In the genomic region with DNA sequence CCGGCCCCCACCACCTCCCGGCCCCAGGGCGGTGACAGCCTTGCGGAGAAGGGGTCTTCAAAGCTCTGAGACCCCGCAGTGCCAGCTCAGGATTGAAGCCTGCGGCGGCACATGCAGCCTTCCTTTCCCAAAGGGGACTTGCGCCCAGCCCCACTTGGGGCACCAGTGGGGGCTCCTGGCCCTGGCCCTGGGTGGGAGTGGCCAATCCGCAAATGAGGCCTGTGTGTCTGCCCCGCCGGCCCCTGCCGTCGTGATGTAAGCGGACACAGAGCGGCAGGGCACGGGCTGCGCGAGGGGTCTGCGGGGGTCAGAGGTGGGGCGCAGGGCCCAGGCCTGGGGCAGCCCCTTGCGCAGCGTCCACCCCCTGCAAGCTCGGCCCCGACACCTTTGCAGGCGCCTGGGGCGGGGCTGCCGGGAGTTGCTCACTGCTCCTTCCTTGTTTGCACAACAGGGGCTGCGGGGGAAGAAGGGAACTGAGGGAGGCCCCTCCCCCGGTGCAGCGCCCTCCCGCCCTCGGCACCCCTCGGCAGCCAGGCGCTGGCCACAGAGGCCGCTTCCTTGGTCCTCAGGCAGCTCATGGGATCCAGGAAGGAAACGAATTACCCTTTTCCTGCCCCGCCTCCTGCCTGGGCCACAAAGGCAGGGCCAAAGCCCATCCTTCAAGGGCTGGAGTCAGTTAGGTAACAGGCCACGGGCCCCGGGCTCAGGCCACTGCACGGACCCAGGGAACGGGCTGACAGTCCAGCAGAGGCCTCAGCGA, we compare ENCODE assay signal across 1 cellular context.
TF ChIP-seq lines count a peak whose summit lies in the region.

No MANE protein-coding gene starts in this region.

TF ChIP-seq in HepG2, 621 proteins besides CTCF, POLR2A, EP300 and RAD21 (continued from another document and continues in another):
- TF ChIP-seq, protein P1, sequence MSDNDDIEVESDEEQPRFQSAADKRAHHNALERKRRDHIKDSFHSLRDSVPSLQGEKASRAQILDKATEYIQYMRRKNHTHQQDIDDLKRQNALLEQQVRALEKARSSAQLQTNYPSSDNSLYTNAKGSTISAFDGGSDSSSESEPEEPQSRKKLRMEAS (IDR thresholded peaks at IDR 0.05), result no peak; the same call in 1 of the 2 replicates
- peak; percentile 69; the same call in 1 of the 2 replicates for TF ChIP-seq ZNF329 (CRISPR knock-in tag; IDR thresholded peaks at IDR 0.05; ENCODE audit: low read depth)
- no peak; the same call in 1 of the 2 replicates for TF ChIP-seq SATB2 (CRISPR knock-in tag; IDR thresholded peaks at IDR 0.05)
- TF ChIP-seq DMAP1 (CRISPR knock-in tag; IDR thresholded peaks at IDR 0.05), result peak; percentile 69
- TF ChIP-seq ASH2L (IDR thresholded peaks at IDR 0.05; ENCODE audit: insufficient read length, low read depth, low read length), result peak; percentile 60
- peak; percentile 90 for TF ChIP-seq KDM3A (CRISPR knock-in tag; IDR thresholded peaks at IDR 0.05; ENCODE audit: low read depth)
- peak; percentile 55 for TF ChIP-seq NRL (CRISPR knock-in tag; IDR thresholded peaks at IDR 0.05; ENCODE audit: borderline replicate concordance)
- TF ChIP-seq, protein P2, sequence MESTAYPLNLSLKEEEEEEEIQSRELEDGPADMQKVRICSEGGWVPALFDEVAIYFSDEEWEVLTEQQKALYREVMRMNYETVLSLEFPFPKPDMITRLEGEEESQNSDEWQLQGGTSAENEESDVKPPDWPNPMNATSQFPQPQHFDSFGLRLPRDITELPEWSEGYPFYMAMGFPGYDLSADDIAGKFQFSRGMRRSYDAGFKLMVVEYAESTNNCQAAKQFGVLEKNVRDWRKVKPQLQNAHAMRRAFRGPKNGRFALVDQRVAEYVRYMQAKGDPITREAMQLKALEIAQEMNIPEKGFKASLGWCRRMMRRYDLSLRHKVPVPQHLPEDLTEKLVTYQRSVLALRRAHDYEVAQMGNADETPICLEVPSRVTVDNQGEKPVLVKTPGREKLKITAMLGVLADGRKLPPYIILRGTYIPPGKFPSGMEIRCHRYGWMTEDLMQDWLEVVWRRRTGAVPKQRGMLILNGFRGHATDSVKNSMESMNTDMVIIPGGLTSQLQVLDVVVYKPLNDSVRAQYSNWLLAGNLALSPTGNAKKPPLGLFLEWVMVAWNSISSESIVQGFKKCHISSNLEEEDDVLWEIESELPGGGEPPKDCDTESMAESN (CRISPR knock-in tag; conservative IDR thresholded peaks at IDR 0.05), result peak; percentile 71; the same call in 1 of the 2 replicates
- TF ChIP-seq, protein P3, sequence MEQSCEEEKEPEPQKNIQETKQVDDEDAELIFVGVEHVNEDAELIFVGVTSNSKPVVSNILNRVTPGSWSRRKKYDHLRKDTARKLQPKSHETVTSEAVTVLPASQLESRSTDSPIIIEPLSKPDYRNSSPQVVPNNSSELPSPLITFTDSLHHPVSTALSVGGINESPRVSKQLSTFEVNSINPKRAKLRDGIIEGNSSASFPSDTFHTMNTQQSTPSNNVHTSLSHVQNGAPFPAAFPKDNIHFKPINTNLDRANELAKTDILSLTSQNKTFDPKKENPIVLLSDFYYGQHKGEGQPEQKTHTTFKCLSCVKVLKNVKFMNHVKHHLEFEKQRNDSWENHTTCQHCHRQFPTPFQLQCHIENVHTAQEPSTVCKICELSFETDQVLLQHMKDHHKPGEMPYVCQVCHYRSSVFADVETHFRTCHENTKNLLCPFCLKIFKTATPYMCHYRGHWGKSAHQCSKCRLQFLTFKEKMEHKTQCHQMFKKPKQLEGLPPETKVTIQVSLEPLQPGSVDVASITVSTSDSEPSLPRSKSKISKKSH (CRISPR knock-in tag; IDR thresholded peaks at IDR 0.05; ENCODE audit: borderline replicate concordance), result no peak; the same call in none of the 2 replicates
- TF ChIP-seq SSRP1 (CRISPR knock-in tag; IDR thresholded peaks at IDR 0.05), result no peak
- TF ChIP-seq, protein P4, sequence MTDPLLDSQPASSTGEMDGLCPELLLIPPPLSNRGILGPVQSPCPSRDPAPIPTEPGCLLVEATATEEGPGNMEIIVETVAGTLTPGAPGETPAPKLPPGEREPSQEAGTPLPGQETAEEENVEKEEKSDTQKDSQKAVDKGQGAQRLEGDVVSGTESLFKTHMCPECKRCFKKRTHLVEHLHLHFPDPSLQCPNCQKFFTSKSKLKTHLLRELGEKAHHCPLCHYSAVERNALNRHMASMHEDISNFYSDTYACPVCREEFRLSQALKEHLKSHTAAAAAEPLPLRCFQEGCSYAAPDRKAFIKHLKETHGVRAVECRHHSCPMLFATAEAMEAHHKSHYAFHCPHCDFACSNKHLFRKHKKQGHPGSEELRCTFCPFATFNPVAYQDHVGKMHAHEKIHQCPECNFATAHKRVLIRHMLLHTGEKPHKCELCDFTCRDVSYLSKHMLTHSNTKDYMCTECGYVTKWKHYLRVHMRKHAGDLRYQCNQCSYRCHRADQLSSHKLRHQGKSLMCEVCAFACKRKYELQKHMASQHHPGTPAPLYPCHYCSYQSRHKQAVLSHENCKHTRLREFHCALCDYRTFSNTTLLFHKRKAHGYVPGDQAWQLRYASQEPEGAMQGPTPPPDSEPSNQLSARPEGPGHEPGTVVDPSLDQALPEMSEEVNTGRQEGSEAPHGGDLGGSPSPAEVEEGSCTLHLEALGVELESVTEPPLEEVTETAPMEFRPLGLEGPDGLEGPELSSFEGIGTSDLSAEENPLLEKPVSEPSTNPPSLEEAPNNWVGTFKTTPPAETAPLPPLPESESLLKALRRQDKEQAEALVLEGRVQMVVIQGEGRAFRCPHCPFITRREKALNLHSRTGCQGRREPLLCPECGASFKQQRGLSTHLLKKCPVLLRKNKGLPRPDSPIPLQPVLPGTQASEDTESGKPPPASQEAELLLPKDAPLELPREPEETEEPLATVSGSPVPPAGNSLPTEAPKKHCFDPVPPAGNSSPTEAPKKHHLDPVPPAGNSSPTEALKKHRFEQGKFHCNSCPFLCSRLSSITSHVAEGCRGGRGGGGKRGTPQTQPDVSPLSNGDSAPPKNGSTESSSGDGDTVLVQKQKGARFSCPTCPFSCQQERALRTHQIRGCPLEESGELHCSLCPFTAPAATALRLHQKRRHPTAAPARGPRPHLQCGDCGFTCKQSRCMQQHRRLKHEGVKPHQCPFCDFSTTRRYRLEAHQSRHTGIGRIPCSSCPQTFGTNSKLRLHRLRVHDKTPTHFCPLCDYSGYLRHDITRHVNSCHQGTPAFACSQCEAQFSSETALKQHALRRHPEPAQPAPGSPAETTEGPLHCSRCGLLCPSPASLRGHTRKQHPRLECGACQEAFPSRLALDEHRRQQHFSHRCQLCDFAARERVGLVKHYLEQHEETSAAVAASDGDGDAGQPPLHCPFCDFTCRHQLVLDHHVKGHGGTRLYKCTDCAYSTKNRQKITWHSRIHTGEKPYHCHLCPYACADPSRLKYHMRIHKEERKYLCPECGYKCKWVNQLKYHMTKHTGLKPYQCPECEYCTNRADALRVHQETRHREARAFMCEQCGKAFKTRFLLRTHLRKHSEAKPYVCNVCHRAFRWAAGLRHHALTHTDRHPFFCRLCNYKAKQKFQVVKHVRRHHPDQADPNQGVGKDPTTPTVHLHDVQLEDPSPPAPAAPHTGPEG (CRISPR knock-in tag; IDR thresholded peaks at IDR 0.05), result no peak
- peak; percentile 68; the same call in 1 of the 2 replicates for TF ChIP-seq ZNF670 (CRISPR knock-in tag; IDR thresholded peaks at IDR 0.05; ENCODE audit: borderline replicate concordance)
- no peak for TF ChIP-seq BRCA1 (CRISPR knock-in tag; IDR thresholded peaks at IDR 0.05)
- TF ChIP-seq, protein P5, sequence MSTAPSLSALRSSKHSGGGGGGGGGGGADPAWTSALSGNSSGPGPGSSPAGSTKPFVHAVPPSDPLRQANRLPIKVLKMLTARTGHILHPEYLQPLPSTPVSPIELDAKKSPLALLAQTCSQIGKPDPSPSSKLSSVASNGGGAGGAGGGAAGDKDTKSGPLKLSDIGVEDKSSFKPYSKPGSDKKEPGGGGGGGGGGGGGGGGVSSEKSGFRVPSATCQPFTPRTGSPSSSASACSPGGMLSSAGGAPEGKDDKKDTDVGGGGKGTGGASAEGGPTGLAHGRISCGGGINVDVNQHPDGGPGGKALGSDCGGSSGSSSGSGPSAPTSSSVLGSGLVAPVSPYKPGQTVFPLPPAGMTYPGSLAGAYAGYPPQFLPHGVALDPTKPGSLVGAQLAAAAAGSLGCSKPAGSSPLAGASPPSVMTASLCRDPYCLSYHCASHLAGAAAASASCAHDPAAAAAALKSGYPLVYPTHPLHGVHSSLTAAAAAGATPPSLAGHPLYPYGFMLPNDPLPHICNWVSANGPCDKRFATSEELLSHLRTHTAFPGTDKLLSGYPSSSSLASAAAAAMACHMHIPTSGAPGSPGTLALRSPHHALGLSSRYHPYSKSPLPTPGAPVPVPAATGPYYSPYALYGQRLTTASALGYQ (CRISPR knock-in tag; IDR thresholded peaks at IDR 0.05), result peak; percentile 82; the same call in 1 of the 2 replicates
- peak; percentile 33; the same call in 1 of the 2 replicates for TF ChIP-seq ZNF230 (CRISPR knock-in tag; IDR thresholded peaks at IDR 0.05)
- TF ChIP-seq, protein P6, sequence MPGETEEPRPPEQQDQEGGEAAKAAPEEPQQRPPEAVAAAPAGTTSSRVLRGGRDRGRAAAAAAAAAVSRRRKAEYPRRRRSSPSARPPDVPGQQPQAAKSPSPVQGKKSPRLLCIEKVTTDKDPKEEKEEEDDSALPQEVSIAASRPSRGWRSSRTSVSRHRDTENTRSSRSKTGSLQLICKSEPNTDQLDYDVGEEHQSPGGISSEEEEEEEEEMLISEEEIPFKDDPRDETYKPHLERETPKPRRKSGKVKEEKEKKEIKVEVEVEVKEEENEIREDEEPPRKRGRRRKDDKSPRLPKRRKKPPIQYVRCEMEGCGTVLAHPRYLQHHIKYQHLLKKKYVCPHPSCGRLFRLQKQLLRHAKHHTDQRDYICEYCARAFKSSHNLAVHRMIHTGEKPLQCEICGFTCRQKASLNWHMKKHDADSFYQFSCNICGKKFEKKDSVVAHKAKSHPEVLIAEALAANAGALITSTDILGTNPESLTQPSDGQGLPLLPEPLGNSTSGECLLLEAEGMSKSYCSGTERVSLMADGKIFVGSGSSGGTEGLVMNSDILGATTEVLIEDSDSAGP (CRISPR knock-in tag; IDR thresholded peaks at IDR 0.05; ENCODE audit: borderline replicate concordance), result peak; percentile 95; the same call in 1 of the 2 replicates
- TF ChIP-seq, protein P7, sequence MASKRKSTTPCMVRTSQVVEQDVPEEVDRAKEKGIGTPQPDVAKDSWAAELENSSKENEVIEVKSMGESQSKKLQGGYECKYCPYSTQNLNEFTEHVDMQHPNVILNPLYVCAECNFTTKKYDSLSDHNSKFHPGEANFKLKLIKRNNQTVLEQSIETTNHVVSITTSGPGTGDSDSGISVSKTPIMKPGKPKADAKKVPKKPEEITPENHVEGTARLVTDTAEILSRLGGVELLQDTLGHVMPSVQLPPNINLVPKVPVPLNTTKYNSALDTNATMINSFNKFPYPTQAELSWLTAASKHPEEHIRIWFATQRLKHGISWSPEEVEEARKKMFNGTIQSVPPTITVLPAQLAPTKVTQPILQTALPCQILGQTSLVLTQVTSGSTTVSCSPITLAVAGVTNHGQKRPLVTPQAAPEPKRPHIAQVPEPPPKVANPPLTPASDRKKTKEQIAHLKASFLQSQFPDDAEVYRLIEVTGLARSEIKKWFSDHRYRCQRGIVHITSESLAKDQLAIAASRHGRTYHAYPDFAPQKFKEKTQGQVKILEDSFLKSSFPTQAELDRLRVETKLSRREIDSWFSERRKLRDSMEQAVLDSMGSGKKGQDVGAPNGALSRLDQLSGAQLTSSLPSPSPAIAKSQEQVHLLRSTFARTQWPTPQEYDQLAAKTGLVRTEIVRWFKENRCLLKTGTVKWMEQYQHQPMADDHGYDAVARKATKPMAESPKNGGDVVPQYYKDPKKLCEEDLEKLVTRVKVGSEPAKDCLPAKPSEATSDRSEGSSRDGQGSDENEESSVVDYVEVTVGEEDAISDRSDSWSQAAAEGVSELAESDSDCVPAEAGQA (IDR thresholded peaks at IDR 0.05; ENCODE audit: low read depth), result peak; percentile 4; the same call in 1 of the 2 replicates
- TF ChIP-seq, protein P7 (CRISPR knock-in tag; IDR thresholded peaks at IDR 0.05; ENCODE audit: borderline replicate concordance), result 0 out of 2 replicates have a peak, but pooled peaks have one; percentile 25
- peak; percentile 83 for TF ChIP-seq GABPB1 (CRISPR knock-in tag; IDR thresholded peaks at IDR 0.05)
- TF ChIP-seq, protein P8, sequence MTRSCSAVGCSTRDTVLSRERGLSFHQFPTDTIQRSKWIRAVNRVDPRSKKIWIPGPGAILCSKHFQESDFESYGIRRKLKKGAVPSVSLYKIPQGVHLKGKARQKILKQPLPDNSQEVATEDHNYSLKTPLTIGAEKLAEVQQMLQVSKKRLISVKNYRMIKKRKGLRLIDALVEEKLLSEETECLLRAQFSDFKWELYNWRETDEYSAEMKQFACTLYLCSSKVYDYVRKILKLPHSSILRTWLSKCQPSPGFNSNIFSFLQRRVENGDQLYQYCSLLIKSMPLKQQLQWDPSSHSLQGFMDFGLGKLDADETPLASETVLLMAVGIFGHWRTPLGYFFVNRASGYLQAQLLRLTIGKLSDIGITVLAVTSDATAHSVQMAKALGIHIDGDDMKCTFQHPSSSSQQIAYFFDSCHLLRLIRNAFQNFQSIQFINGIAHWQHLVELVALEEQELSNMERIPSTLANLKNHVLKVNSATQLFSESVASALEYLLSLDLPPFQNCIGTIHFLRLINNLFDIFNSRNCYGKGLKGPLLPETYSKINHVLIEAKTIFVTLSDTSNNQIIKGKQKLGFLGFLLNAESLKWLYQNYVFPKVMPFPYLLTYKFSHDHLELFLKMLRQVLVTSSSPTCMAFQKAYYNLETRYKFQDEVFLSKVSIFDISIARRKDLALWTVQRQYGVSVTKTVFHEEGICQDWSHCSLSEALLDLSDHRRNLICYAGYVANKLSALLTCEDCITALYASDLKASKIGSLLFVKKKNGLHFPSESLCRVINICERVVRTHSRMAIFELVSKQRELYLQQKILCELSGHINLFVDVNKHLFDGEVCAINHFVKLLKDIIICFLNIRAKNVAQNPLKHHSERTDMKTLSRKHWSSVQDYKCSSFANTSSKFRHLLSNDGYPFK (CRISPR knock-in tag; IDR thresholded peaks at IDR 0.05; ENCODE audit: borderline replicate concordance), result peak; percentile 56; the same call in 1 of the 2 replicates
- peak; percentile 76 for TF ChIP-seq SALL1 (CRISPR knock-in tag; IDR thresholded peaks at IDR 0.05)
- no peak; the same call in 1 of the 2 replicates for TF ChIP-seq ZNF253 (CRISPR knock-in tag; IDR thresholded peaks at IDR 0.05; ENCODE audit: borderline replicate concordance)
- 0 out of 2 replicates have a peak, but pooled peaks have one; percentile 23 for TF ChIP-seq ZNF3 (CRISPR knock-in tag; IDR thresholded peaks at IDR 0.05)
- TF ChIP-seq GPN1 (CRISPR knock-in tag; IDR thresholded peaks at IDR 0.05; ENCODE audit: borderline replicate concordance), result 0 out of 2 replicates have a peak, but pooled peaks have one; percentile 45
- TF ChIP-seq ZNF430 (CRISPR knock-in tag; IDR thresholded peaks at IDR 0.05), result peak; percentile 90; the same call in 1 of the 2 replicates
- peak; percentile 65; the same call in 1 of the 2 replicates for TF ChIP-seq SMAD3 (CRISPR knock-in tag; IDR thresholded peaks at IDR 0.05)
- TF ChIP-seq KLF6 (CRISPR knock-in tag; IDR thresholded peaks at IDR 0.05), result peak; percentile 87; the same call in 1 of the 2 replicates
